Comparison of ENCODE assay signal across 15 cellular contexts in genomic region chr5:145244788-145245187, GRCh38.
DNase-seq lines count a peak whose midpoint lies in the region; ATAC-seq and TF ChIP-seq lines count a peak whose summit lies in the region.
"Had no signal": no experiment of that assay in that cellular context is flagged by ENCODE, and none has a peak within 500 bp of the region (broad histone marks: within the 10 kb centered on the region; RNA-seq: fewer than 3 reads in every experiment).

No MANE protein-coding gene starts in this region.

- H3K27ac Mint-ChIP-seq in nephron progenitor cell: peak overlapping the region; percentile 89
- H3K27ac Mint-ChIP-seq: B cell had no signal

- DNase-seq in BJ (ENCODE audit: low read depth) (peak; percentile 13), RWPE1 (ENCODE audit: low spot score) (peak; percentile 11), fibroblast of gingiva (ENCODE audit: low read depth) (peak; percentile 13), nephron progenitor cell (no peak), amniotic stem cell (lab: John Stamatoyannopoulos, UW) (no peak), NCI-H2196 (lab: John Stamatoyannopoulos, UW; ENCODE audit: unreplicated experiment) (no peak)
- no peak for DNase-seq in activated T-cell treated with anti-CD3 and anti-CD28 coated beads, Interleukin-2, amount 50 U/mL, for 4 hours
- DNase-seq: activated gamma-delta T cell, DND-41, NCI-H1092 treated with DMSO at 0.1 percent for 48 hours, NCI-H2227 treated with DMSO at 0.1 percent for 48 hours had no signal

- POLR2A ChIA-PET in BJ (lab: Charles Lee) (no interaction called here), RWPE1 (lab: Yijun Ruan, JAX; ENCODE audit: low non-redundant PET) (no interaction called here)

- no peak for ATAC-seq in activated T-cell treated with anti-CD3 and anti-CD28 coated beads, Interleukin-2, amount 50 U/mL, for 4 hours
- ATAC-seq in GM18511 (IDR thresholded peaks at IDR 0.05; ENCODE audit: unreplicated experiment): no peak

- TF ChIP-seq CTCF in BJ (IDR thresholded peaks at IDR 0.05; ENCODE audit: insufficient read depth, low read depth, low read length): no peak
- TF ChIP-seq CTCF in RWPE1 (conservative IDR thresholded peaks at IDR 0.05; ENCODE audit: low read depth): no peak
- no peak for TF ChIP-seq CTCF in nephron progenitor cell (IDR thresholded peaks at IDR 0.05)

- no peak overlapping the region for H3K4me3 Mint-ChIP-seq in nephron progenitor cell
- H3K4me3 Mint-ChIP-seq in activated T-cell treated with anti-CD3 and anti-CD28 coated beads, Interleukin-2, amount 50 U/mL, for 4 hours: no peak overlapping the region
- H3K4me3 Mint-ChIP-seq: B cell had no signal

- no peaks in the 10 kb centered on the region for H3K27me3 ChIP-seq in BJ (ENCODE audit: control insufficient read depth, insufficient read depth, low read length)

- CTCF ChIA-PET in BJ (lab: Yijun Ruan, JAX) (interaction anchor here (0.7 kb wide), 1 partner anchor 1428 kb away, joined by 3 read pairs; no protein-coding TSS in a partner anchor), RWPE1 (lab: Yijun Ruan, JAX) (no interaction called here)

- H3K4me3 ChIP-seq in BJ (ENCODE audit: low read depth, low read length): no peak overlapping the region
- H3K4me3 ChIP-seq: lung had no signal

- no peaks in the 10 kb centered on the region for H3K36me3 ChIP-seq in BJ (ENCODE audit: control insufficient read depth, insufficient read depth, low read length)

- no peak overlapping the region for H3K27ac ChIP-seq in RWPE1
- H3K27ac ChIP-seq: VCaP had no signal

- H3K4me1 Mint-ChIP-seq in nephron progenitor cell: peaks cover 20% of the 10 kb centered on the region
- H3K4me1 Mint-ChIP-seq in activated T-cell treated with anti-CD3 and anti-CD28 coated beads, Interleukin-2, amount 50 U/mL, for 4 hours (ENCODE audit: low read depth): no peaks in the 10 kb centered on the region
- H3K4me1 Mint-ChIP-seq: B cell had no signal

- no peaks in the 10 kb centered on the region for H3K9me3 Mint-ChIP-seq in nephron progenitor cell
- H3K9me3 Mint-ChIP-seq in activated T-cell treated with anti-CD3 and anti-CD28 coated beads, Interleukin-2, amount 50 U/mL, for 4 hours: no peaks in the 10 kb centered on the region

- H3K27me3 Mint-ChIP-seq in nephron progenitor cell (ENCODE audit: low read depth, poor library complexity): no peaks in the 10 kb centered on the region
- H3K27me3 Mint-ChIP-seq in activated T-cell treated with anti-CD3 and anti-CD28 coated beads, Interleukin-2, amount 50 U/mL, for 4 hours (ENCODE audit: low read depth): no peaks in the 10 kb centered on the region
- H3K27me3 Mint-ChIP-seq: B cell had no signal

- no peaks in the 10 kb centered on the region for H3K36me3 Mint-ChIP-seq in nephron progenitor cell (ENCODE audit: low read depth)
- H3K36me3 Mint-ChIP-seq in activated T-cell treated with anti-CD3 and anti-CD28 coated beads, Interleukin-2, amount 50 U/mL, for 4 hours (ENCODE audit: insufficient read depth): no peaks in the 10 kb centered on the region

Comparison
In these comparisons a context has a peak if more than half of its experiments do, and no peak if none do; other contexts are left out.
1. DNase-seq: peak in BJ (single experiment), RWPE1 (single experiment) and fibroblast of gingiva (single experiment); none in nephron progenitor cell (single experiment), amniotic stem cell (single experiment), NCI-H2196 (single experiment) and activated T-cell treated with anti-CD3 and anti-CD28 coated beads, Interleukin-2, amount 50 U/mL, for 4 hours (single experiment).